1 cellular context compared by ENCODE assay signal in genomic region chr6:27138398-27138797, GRCh38.
TF ChIP-seq lines count a peak whose summit lies in the region.

No MANE protein-coding gene starts in this region.

TF ChIP-seq in K562, 482 proteins besides CTCF, POLR2A, EP300 and RAD21 (continued from another document and continues in another):
- no peak for TF ChIP-seq SNIP1 (IDR thresholded peaks at IDR 0.05; ENCODE audit: low read depth)
- TF ChIP-seq SMARCA4 (IDR thresholded peaks at IDR 0.05), result peak; percentile 55; the same call in 1 of the 2 replicates
- peak; percentile 24; the same call in 1 of the 2 replicates for TF ChIP-seq ZNF239 (CRISPR knock-in tag; IDR thresholded peaks at IDR 0.05)
- peak; percentile 12; the same call in 1 of the 2 replicates for TF ChIP-seq HMBOX1 (IDR thresholded peaks at IDR 0.05)
- no peak for TF ChIP-seq TAF7 (tag; IDR thresholded peaks at IDR 0.05)
- no peak for TF ChIP-seq E2F6 (IDR thresholded peaks at IDR 0.05; ENCODE audit: borderline replicate concordance in 1 of 2, extremely low read depth in 1 of 2, insufficient read depth in 1 of 2, insufficient read length in 1 of 2, low read depth in 1 of 2, low read length in 1 of 2, poor library complexity in 1 of 2, severe bottlenecking in 1 of 2)
- TF ChIP-seq MYBL2 (IDR thresholded peaks at IDR 0.05; ENCODE audit: low read depth), result no peak
- no peak for TF ChIP-seq MYBL2 (CRISPR knock-in tag; IDR thresholded peaks at IDR 0.05; ENCODE audit: borderline replicate concordance)
- TF ChIP-seq MAFF (IDR thresholded peaks at IDR 0.05; ENCODE audit: low read length), result 0 out of 2 replicates have a peak, but pooled peaks have one; percentile 2
- no peak for TF ChIP-seq GABPB2 (CRISPR knock-in tag; conservative IDR thresholded peaks at IDR 0.05)
- TF ChIP-seq SOX6 (IDR thresholded peaks at IDR 0.05), result peak; percentile 78; the same call in 1 of the 2 replicates
- TF ChIP-seq IFI16 (CRISPR knock-in tag; IDR thresholded peaks at IDR 0.05), result no peak
- TF ChIP-seq MIER1 (IDR thresholded peaks at IDR 0.05; ENCODE audit: low read depth), result no peak
- TF ChIP-seq TAL1 (IDR thresholded peaks at IDR 0.05), result peak; percentile 64
- TF ChIP-seq CBFA2T2 (conservative IDR thresholded peaks at IDR 0.05), result peak; percentile 53; the same call in 1 of the 2 replicates
- no peak for TF ChIP-seq ZNF282 (CRISPR knock-in tag; IDR thresholded peaks at IDR 0.05)
- TF ChIP-seq RERE (CRISPR knock-in tag; IDR thresholded peaks at IDR 0.05; ENCODE audit: borderline replicate concordance), result no peak
- no peak for TF ChIP-seq CBX3 (IDR thresholded peaks at IDR 0.05; ENCODE audit: borderline replicate concordance in 1 of 2, low read length in 2 of 2)
- TF ChIP-seq ZNF444 (CRISPR knock-in tag; IDR thresholded peaks at IDR 0.05), result no peak
- peak; percentile 48 for TF ChIP-seq ZSCAN32 (CRISPR knock-in tag; IDR thresholded peaks at IDR 0.05)
- TF ChIP-seq L3MBTL2 (IDR thresholded peaks at IDR 0.05), result no peak
- peak; percentile 28 for TF ChIP-seq SMAD4 (CRISPR knock-in tag; conservative IDR thresholded peaks at IDR 0.05)
- TF ChIP-seq ZBTB1 (CRISPR knock-in tag; IDR thresholded peaks at IDR 0.05; ENCODE audit: borderline replicate concordance, low read depth), result no peak
- no peak for TF ChIP-seq KLF6 (CRISPR knock-in tag; IDR thresholded peaks at IDR 0.05; ENCODE audit: borderline replicate concordance)
- TF ChIP-seq ZBTB17 (CRISPR knock-in tag; IDR thresholded peaks at IDR 0.05), result peak; percentile 77
- no peak for TF ChIP-seq ZNF780A (CRISPR knock-in tag; IDR thresholded peaks at IDR 0.05)
- TF ChIP-seq ARID1B (IDR thresholded peaks at IDR 0.05), result peak; percentile 84
- no peak for TF ChIP-seq PHB (CRISPR knock-in tag; IDR thresholded peaks at IDR 0.05)
- no peak for TF ChIP-seq ZNF146 (CRISPR knock-in tag; IDR thresholded peaks at IDR 0.05; ENCODE audit: unreplicated experiment)
- TF ChIP-seq ZNF197 (CRISPR knock-in tag; IDR thresholded peaks at IDR 0.05; ENCODE audit: low read depth), result peak; percentile 29; the same call in 1 of the 2 replicates
- TF ChIP-seq SNRNP70 (optimal IDR thresholded peaks at IDR 0.05; ENCODE audit: low read depth, low read length), result no peak
- TF ChIP-seq FOXM1 (IDR thresholded peaks at IDR 0.05; ENCODE audit: low read depth), result no peak
- TF ChIP-seq FOXM1 (CRISPR knock-in tag; IDR thresholded peaks at IDR 0.05; ENCODE audit: low read depth), result no peak
- TF ChIP-seq NFIX (CRISPR knock-in tag; IDR thresholded peaks at IDR 0.05; ENCODE audit: low read depth), result no peak
- TF ChIP-seq RFX5 (IDR thresholded peaks at IDR 0.05; ENCODE audit: low read depth, low read length), result no peak
- no peak for TF ChIP-seq ZNF57 (CRISPR knock-in tag; IDR thresholded peaks at IDR 0.05)
- TF ChIP-seq MITF (IDR thresholded peaks at IDR 0.05), result no peak
- TF ChIP-seq ZNF217 (CRISPR knock-in tag; IDR thresholded peaks at IDR 0.05), result no peak
- TF ChIP-seq ZZZ3 (IDR thresholded peaks at IDR 0.05), result no peak
- no peak for TF ChIP-seq ZBTB12 (CRISPR knock-in tag; IDR thresholded peaks at IDR 0.05)
- no peak for TF ChIP-seq RBM34 (IDR thresholded peaks at IDR 0.05; ENCODE audit: borderline replicate concordance, insufficient read depth, low read length)
- TF ChIP-seq ARID3A (IDR thresholded peaks at IDR 0.05; ENCODE audit: borderline replicate concordance, low read depth, low read length), result 0 out of 2 replicates have a peak, but pooled peaks have one; percentile 54
- no peak; the same call in 1 of the 2 replicates for TF ChIP-seq NBN (IDR thresholded peaks at IDR 0.05; ENCODE audit: low read depth)
